In genomic region chr1:42722403-42722802, GRCh38 we compare ENCODE assay signal across 7 cellular contexts. TPM values are rescaled to one million over a fixed set of nuclear protein-coding genes. Genes with fewer than 3 reads are reported as not detected.
"Had no signal": no experiment of that assay in that cellular context is flagged by ENCODE, and none has a peak within 500 bp of the region (broad histone marks: within the 10 kb centered on the region; RNA-seq: fewer than 3 reads in every experiment).

No MANE protein-coding gene starts in this region.

RNA-seq across cellular contexts. Expression of gene CLDN19, which starts 17.6 kb away (rescaled TPM):
- total RNA-seq: subcutaneous adipose tissue, temporal lobe, thyroid gland, upper lobe of left lung, upper lobe of right lung, ureter, vagina had no signal
